In genomic region chr14:89359477-89360222, GRCh38 we compare ENCODE assay signal across 11 cellular contexts. TPM values are rescaled to one million over a fixed set of nuclear protein-coding genes. Genes with fewer than 3 reads are reported as not detected.
DNase-seq lines count a peak whose midpoint lies in the region; ATAC-seq and TF ChIP-seq lines count a peak whose summit lies in the region.
"Had no signal": no experiment of that assay in that cellular context is flagged by ENCODE, and none has a peak within 500 bp of the region (broad histone marks: within the 10 kb centered on the region; RNA-seq: fewer than 3 reads in every experiment).

No MANE protein-coding gene starts in this region.

- no TSS peak for BruUV-seq in PC-3 (replicated peaks; lab: Mats Ljungman, UMichigan)

- peaks cover 0 to 2% (median 0%) of the 10 kb centered on the region in 7 donors for H3K9me3 Mint-ChIP-seq in CD14-positive monocyte

- no peak for TF ChIP-seq POLR2A in ovary (IDR thresholded peaks at IDR 0.05)

- H4K20me1 ChIP-seq in PC-3 (ENCODE audit: low read length), result no peaks in the 10 kb centered on the region

- WGBS in ovary, 3 donors, result 50 to 65% (median 52%) methylated on average over 13 of the region's 13 CpGs

- H3K36me3 Mint-ChIP-seq in CD14-positive monocyte, result peaks cover 0 to 4% of the 10 kb centered on the region in 2 donors

- H3K27me3 ChIP-seq in ovary (no peaks in the 10 kb centered on the region), PC-3 (ENCODE audit: low read length) (no peaks in the 10 kb centered on the region)

- no peak for DNase-seq in CD14-positive monocyte (ENCODE audit: low spot score)
- DNase-seq in RWPE1 (ENCODE audit: low spot score), result no peak
- peak in 4 of 5 donors; percentile 45 to 64 (median 52) for DNase-seq in ovary
- no peak for DNase-seq in PC-3
- DNase-seq in stimulated activated CD4-positive, alpha-beta T cell treated with anti-CD3 and anti-CD28 coated beads, Interleukin-4, amount 100 ng/mL, for 4 hours, result no peak
- no peak for DNase-seq in NOMO-1 (lab: John Stamatoyannopoulos, UW; ENCODE audit: unreplicated experiment in 2 of 2)
- no peak for DNase-seq in RPMI8226
- DNase-seq: activated T-cell treated with anti-CD3 and anti-CD28 coated beads, Interleukin-2, amount 50 U/mL, for 1 hour; Kasumi-1; NCI-H526 had no signal

- no peak overlapping the region for H2AFZ ChIP-seq in PC-3 (ENCODE audit: low read length)

- H3K27ac ChIP-seq in RWPE1 (peak overlapping the region; percentile 32; the same call in 1 of the 2 replicates), ovary (peak overlapping the region in 1 of 2 donors; percentile 33), PC-3 (ENCODE audit: low read length) (no peak overlapping the region)

- no peaks in the 10 kb centered on the region for H3F3A ChIP-seq in PC-3 (ENCODE audit: low read length, unreplicated experiment)

- no peak for TF ChIP-seq CTCF in CD14-positive monocyte (IDR thresholded peaks at IDR 0.05)
- TF ChIP-seq CTCF in RWPE1 (conservative IDR thresholded peaks at IDR 0.05; ENCODE audit: low read depth), result no peak
- TF ChIP-seq CTCF in ovary (IDR thresholded peaks at IDR 0.05), result no peak
- TF ChIP-seq CTCF in PC-3 (conservative IDR thresholded peaks at IDR 0.05; ENCODE audit: low read depth, low read length), result no peak

- H3K4me3 ChIP-seq in ovary (no peak overlapping the region), PC-3 (ENCODE audit: low read length) (no peak overlapping the region)

- ATAC-seq in esophagus mucosa (peak; percentile 8), PC-3 (no peak)

- H3K79me2 ChIP-seq in PC-3 (ENCODE audit: low read length), result no peaks in the 10 kb centered on the region

- POLR2A ChIA-PET in RWPE1 (lab: Yijun Ruan, JAX; ENCODE audit: low non-redundant PET) (no interaction called here), PC-3 (lab: Charles Lee; ENCODE audit: unreplicated experiment) (no interaction called here)

- H3K4me1 ChIP-seq in ovary (ENCODE audit: insufficient read depth) (peaks cover 10% of the 10 kb centered on the region), PC-3 (ENCODE audit: insufficient read depth, low read length) (no peaks in the 10 kb centered on the region)

- TF ChIP-seq EP300 in ovary (IDR thresholded peaks at IDR 0.05), result no peak

- H3K36me3 ChIP-seq in ovary, result no peaks in the 10 kb centered on the region
- H3K36me3 ChIP-seq in PC-3 (ENCODE audit: low read depth, low read length), result no peaks in the 10 kb centered on the region

- intact Hi-C loops in CD14-positive monocyte (cut with micrococcal nuclease) (no loop called here), ovary (cut with DNase I) (no loop called here), PC-3 (cut with micrococcal nuclease) (no loop called here)

- H3K4me2 ChIP-seq in PC-3 (ENCODE audit: low read length), result no peak overlapping the region

- peaks cover 0 to 2% (median 0%) of the 10 kb centered on the region in 3 donors for H3K27me3 Mint-ChIP-seq in CD14-positive monocyte (ENCODE audit: low read depth in 3 of 3)

- H3K9me3 ChIP-seq in ovary (no peaks in the 10 kb centered on the region), PC-3 (ENCODE audit: low read length) (no peaks in the 10 kb centered on the region)

- no peak overlapping the region for H3K4me3 Mint-ChIP-seq in CD14-positive monocyte

- no peak overlapping the region for H3K9ac ChIP-seq in PC-3 (ENCODE audit: low read length)

- H3K9me2 ChIP-seq in PC-3 (replicated peaks; ENCODE audit: low read length), result no peaks in the 10 kb centered on the region

- CTCF ChIA-PET in RWPE1 (lab: Yijun Ruan, JAX), result no interaction called here
- CTCF ChIA-PET in PC-3 (lab: Charles Lee), result no interaction called here

- peaks cover 58% of the 10 kb centered on the region for H3K4me1 Mint-ChIP-seq in CD14-positive monocyte

- peak overlapping the region; percentile 75 to 89 (median 84) for H3K27ac Mint-ChIP-seq in CD14-positive monocyte

RNA-seq across cellular contexts. Expression of gene FOXN3, which starts 57.4 kb away (rescaled TPM):
- polyA plus RNA-seq in CD14-positive monocyte (10 to 100 TPM; 38.7 to 42.0 TPM), ovary (10 to 100 TPM; 67.4 to 75.6 TPM)
- total RNA-seq in esophagus mucosa (40.5 TPM), ovary (100 to 1,000 TPM in 4 of 7 donors, 10 to 100 TPM in 3; 56.9 to 172 (median 117) TPM), PC-3 (2014; rRNA removed) (13.2 and 13.3 TPM in 2 replicates)

Comparison
In these comparisons a context has a peak if more than half of its experiments do, and no peak if none do; other contexts are left out.
1. DNase-seq: peak in ovary (4 of 5); none in CD14-positive monocyte (single experiment), RWPE1 (single experiment), PC-3 (single experiment), stimulated activated CD4-positive, alpha-beta T cell treated with anti-CD3 and anti-CD28 coated beads, Interleukin-4, amount 100 ng/mL, for 4 hours (0 of 2), NOMO-1 (0 of 2) and RPMI8226 (single experiment).